In genomic region chr6:111585969-111586315, GRCh38 we compare ENCODE assay signal across 2 cellular contexts.
TF ChIP-seq lines count a peak whose summit lies in the region.

No MANE protein-coding gene starts in this region.

TF ChIP-seq in A549, 52 proteins besides CTCF, POLR2A, EP300 and RAD21:
- TF ChIP-seq JUN (IDR thresholded peaks at IDR 0.05), result no peak
- TF ChIP-seq CHD4 (IDR thresholded peaks at IDR 0.05; ENCODE audit: borderline replicate concordance), result no peak
- TF ChIP-seq ESRRA (IDR thresholded peaks at IDR 0.05; ENCODE audit: borderline replicate concordance, low read length), result no peak
- no peak for TF ChIP-seq RNF2 (IDR thresholded peaks at IDR 0.05; ENCODE audit: borderline replicate concordance, low read depth)
- no peak for TF ChIP-seq HOXA7 (CRISPR knock-in tag; IDR thresholded peaks at IDR 0.05)

TF ChIP-seq in IMR-90, 13 proteins besides CTCF, POLR2A, EP300 and RAD21:
- TF ChIP-seq CHD1 (IDR thresholded peaks at IDR 0.05; ENCODE audit: low read depth, low read length) (no peak), NFE2L2 (IDR thresholded peaks at IDR 0.05; ENCODE audit: low read depth, low read length) (no peak), MXI1 (IDR thresholded peaks at IDR 0.05; ENCODE audit: borderline replicate concordance, low read depth, low read length) (no peak), RFX5 (IDR thresholded peaks at IDR 0.05; ENCODE audit: low read depth, low read length) (no peak), FOS (IDR thresholded peaks at IDR 0.05; ENCODE audit: low read depth, low read length) (no peak), RCOR1 (IDR thresholded peaks at IDR 0.05; ENCODE audit: insufficient replicate concordance, low read length) (no peak), MAFK (IDR thresholded peaks at IDR 0.05; ENCODE audit: low read depth, low read length) (no peak), MAZ (IDR thresholded peaks at IDR 0.05; ENCODE audit: borderline replicate concordance, low read depth, low read length) (no peak), ELK1 (IDR thresholded peaks at IDR 0.05; ENCODE audit: borderline replicate concordance, low read depth, low read length) (no peak), USF2 (IDR thresholded peaks at IDR 0.05; ENCODE audit: low read depth, low read length) (no peak), CEBPB (IDR thresholded peaks at IDR 0.05; ENCODE audit: low read depth, low read length) (no peak), BHLHE40 (IDR thresholded peaks at IDR 0.05; ENCODE audit: low read depth, low read length) (no peak), SMC3 (IDR thresholded peaks at IDR 0.05; ENCODE audit: low read depth, low read length) (no peak)
